Comparison of ENCODE assay signal across 8 cellular contexts in the genomic region with DNA sequence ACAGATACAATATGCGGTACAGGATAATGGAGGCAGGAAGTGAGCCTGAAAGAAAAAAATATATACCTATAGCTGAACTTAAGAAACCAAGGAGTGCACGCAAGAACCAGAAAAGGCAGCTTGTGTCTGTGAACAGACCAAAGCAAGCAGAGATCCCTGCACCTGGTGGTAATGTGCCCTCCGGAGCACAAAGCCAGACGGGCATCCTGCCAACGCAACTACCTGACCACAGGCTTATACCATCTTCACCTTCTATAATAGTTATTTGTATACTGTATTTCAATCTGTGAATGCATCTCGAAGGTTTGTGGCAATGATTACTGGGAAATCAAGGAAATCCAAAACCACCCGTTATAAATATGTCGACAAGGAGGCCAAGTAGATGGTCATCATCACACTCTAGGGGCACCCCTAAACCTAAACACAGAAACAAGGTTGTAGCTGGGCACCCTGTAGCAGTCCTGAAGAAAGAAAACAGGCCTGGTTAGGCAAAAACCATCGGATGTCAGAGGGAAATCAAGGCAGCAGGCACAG. TPM values are rescaled to one million over a fixed set of nuclear protein-coding genes. Genes with fewer than 3 reads are reported as not detected.
A peak's percentile ranks its signal among the peaks of the same experiment; 100 is the strongest.
DNase-seq lines count a peak whose midpoint lies in the region; ATAC-seq and TF ChIP-seq lines count a peak whose summit lies in the region.

No MANE protein-coding gene starts in this region.

- H3K36me3 Mint-ChIP-seq in mesothelial cell of epicardium = peaks cover 21% of the 10 kb centered on the region

- H3K4me1 Mint-ChIP-seq in mesothelial cell of epicardium = peaks cover 17% of the 10 kb centered on the region

- peak; percentile 28 for ATAC-seq in GM18502 (IDR thresholded peaks at IDR 0.05; ENCODE audit: poor library complexity, unreplicated experiment)
- peak; percentile 12 for ATAC-seq in HG02610 (IDR thresholded peaks at IDR 0.05; ENCODE audit: unreplicated experiment)

- peaks cover 28% of the 10 kb centered on the region for H3K9me3 Mint-ChIP-seq in mesothelial cell of epicardium

- TF ChIP-seq CTCF in dorsolateral prefrontal cortex (IDR thresholded peaks at IDR 0.05 in 54 of 56, conservative IDR thresholded peaks at IDR 0.05 in 2 of 56; ENCODE audit: low read depth in 1 of 56, partially characterized antibody in 56 of 56) (no peak), mesothelial cell of epicardium (IDR thresholded peaks at IDR 0.05; ENCODE audit: unreplicated experiment) (no peak)

- DNase-seq in NCI-H1092 (lab: John Stamatoyannopoulos, UW) (peak; percentile 28), dorsolateral prefrontal cortex (peak in 5 of 10 donors; percentile 5 to 69 (median 26)), mesothelial cell of epicardium (ENCODE audit: low spot score in 2 of 2, unreplicated experiment in 2 of 2) (peak in 1 of 2 experiments; percentile 41), NCI-H226 (no peak)
- peak; percentile 16 for DNase-seq in activated CD4-positive, alpha-beta T cell treated with anti-CD3 and anti-CD28 coated beads for 1 hour
- peak; percentile 11 for DNase-seq in stimulated activated naive CD4-positive, alpha-beta T cell treated with Interleukin-2 at 50 U/mL for 16 hours (lab: John Stamatoyannopoulos, UW)

- no peaks in the 10 kb centered on the region for H3K27me3 Mint-ChIP-seq in mesothelial cell of epicardium (ENCODE audit: low read depth)

- H3K27me3 ChIP-seq in dorsolateral prefrontal cortex = no peaks in the 10 kb centered on the region

- peak overlapping the region in 58 of 59 donors; percentile 41 to 94 (median 87) for H3K27ac ChIP-seq in dorsolateral prefrontal cortex

- H3K4me3 Mint-ChIP-seq in mesothelial cell of epicardium = peak overlapping the region; percentile 96

- H3K4me3 ChIP-seq in dorsolateral prefrontal cortex = peak overlapping the region; percentile 29 to 96 (median 81)

- H3K27ac Mint-ChIP-seq in mesothelial cell of epicardium = peak overlapping the region; percentile 93

- intact Hi-C loops in dorsolateral prefrontal cortex (cut with DNase I) = loop anchor here in 1 of 2 donors (5.0 kb wide), 1 partner anchor 100 kb away; no protein-coding TSS in a partner anchor

RNA-seq across cellular contexts. Expression of a gene that starts 0.8 kb away (rescaled TPM):
- total RNA-seq in dorsolateral prefrontal cortex (10 to 100 TPM; 18.5 to 32.9 (median 24.0) TPM), mesothelial cell of epicardium (20.1 to 21.8 TPM (median 21.2 TPM) in 3 replicates)
